Comparison of ENCODE assay signal across 13 cellular contexts in the genomic region with DNA sequence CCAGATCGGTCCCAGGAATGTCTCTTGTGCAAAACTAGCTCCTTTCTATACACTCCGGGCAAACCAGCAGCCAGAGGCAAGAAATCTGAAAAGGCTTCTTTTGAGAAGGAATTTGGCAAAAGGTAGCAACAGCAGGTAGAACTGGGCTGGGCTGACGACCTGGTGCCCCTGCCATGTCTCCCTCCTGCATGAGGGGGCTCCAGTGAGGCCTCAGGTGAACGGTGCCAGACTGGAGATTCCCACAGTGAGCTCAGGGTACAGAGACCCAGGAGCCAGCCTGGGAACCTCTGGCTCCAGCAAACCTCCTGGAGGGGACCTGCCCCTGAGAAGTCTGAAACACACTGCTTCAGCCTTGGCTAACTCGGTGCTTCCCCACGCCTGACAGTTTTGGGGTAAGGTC. TPM values are rescaled to one million over a fixed set of nuclear protein-coding genes. Genes with fewer than 3 reads are reported as not detected.
DNase-seq lines count a peak whose midpoint lies in the region; ATAC-seq and TF ChIP-seq lines count a peak whose summit lies in the region.
"Had no signal": no experiment of that assay in that cellular context is flagged by ENCODE, and none has a peak within 500 bp of the region (broad histone marks: within the 10 kb centered on the region; RNA-seq: fewer than 3 reads in every experiment).

No MANE protein-coding gene starts in this region.

- WGBS in trophoblast cell (ENCODE audit: extremely low coverage, insufficient coverage, insufficient read length) = no CpG with 5 or more reads among the region's 6 CpGs

- no peaks in the 10 kb centered on the region for H3K9me3 Mint-ChIP-seq in chondrocyte (ENCODE audit: low read depth)

- ATAC-seq in HG02571 (IDR thresholded peaks at IDR 0.05; ENCODE audit: unreplicated experiment) = no peak
- ATAC-seq: gastroesophageal sphincter had no signal

- no peak overlapping the region for H3K9ac ChIP-seq in trophoblast cell (ENCODE audit: low read length)

- H3K4ac ChIP-seq in trophoblast cell (ENCODE audit: low read depth, low read length) = no peak overlapping the region

- H3K4me1 ChIP-seq in trophoblast cell (ENCODE audit: control insufficient read depth in 1 of 2, insufficient read depth in 2 of 2, low read length in 2 of 2) (peaks cover 8 to 12% of the 10 kb centered on the region in 2 experiments), vagina (peaks cover 64% of the 10 kb centered on the region)

- no peaks in the 10 kb centered on the region for H3K79me2 ChIP-seq in trophoblast cell (ENCODE audit: control insufficient read depth, insufficient read depth, low read length, poor library complexity)

- intact Hi-C loops in vagina (cut with DNase I) = no loop called here

- no peaks in the 10 kb centered on the region for H3K36me3 Mint-ChIP-seq in chondrocyte (ENCODE audit: low read depth)

- H3K4me2 ChIP-seq in trophoblast cell (ENCODE audit: low read length) = no peak overlapping the region

- H3K79me1 ChIP-seq in trophoblast cell (ENCODE audit: low read length) = peaks cover 1% of the 10 kb centered on the region

- H2AK5ac ChIP-seq in trophoblast cell (ENCODE audit: low read length) = no peak overlapping the region

- no peak overlapping the region for H2AFZ ChIP-seq in trophoblast cell (ENCODE audit: insufficient read depth, low read length, poor library complexity)

- no peak overlapping the region for H2BK12ac ChIP-seq in trophoblast cell (ENCODE audit: low read length)

- TF ChIP-seq CTCF in HL-60 (IDR thresholded peaks at IDR 0.05; ENCODE audit: insufficient read depth, low read length) (no peak), brain microvascular endothelial cell (IDR thresholded peaks at IDR 0.05; ENCODE audit: low read depth, low read length, missing control alignments) (peak; percentile 13), chondrocyte (IDR thresholded peaks at IDR 0.05) (no peak), vagina (IDR thresholded peaks at IDR 0.05) (no peak)

- H3K4me3 ChIP-seq in HL-60 (replicated peaks; ENCODE audit: insufficient read depth, low read length) (no peak overlapping the region), brain microvascular endothelial cell (ENCODE audit: low read depth, low read length) (no peak overlapping the region), trophoblast cell (ENCODE audit: low read depth, low read length) (no peak overlapping the region), vagina (no peak overlapping the region)
- H3K4me3 ChIP-seq: gastroesophageal sphincter had no signal

- H3K18ac ChIP-seq in trophoblast cell (ENCODE audit: low read length) = no peak overlapping the region

- H3K23ac ChIP-seq in trophoblast cell (ENCODE audit: low read length) = no peak overlapping the region

- no peak overlapping the region for H3K4me3 Mint-ChIP-seq in chondrocyte (ENCODE audit: unreplicated experiment)

- H3K27ac ChIP-seq in HL-60 (replicated peaks) (peak overlapping the region; percentile 43), brain microvascular endothelial cell (no peak overlapping the region), trophoblast cell (ENCODE audit: low read depth, low read length) (no peak overlapping the region), vagina (no peak overlapping the region)
- H3K27ac ChIP-seq: 22Rv1 had no signal

- H3K27ac Mint-ChIP-seq in chondrocyte (ENCODE audit: unreplicated experiment) = no peak overlapping the region

- H2BK120ac ChIP-seq in trophoblast cell (ENCODE audit: insufficient read depth, low read length, poor library complexity) = no peak overlapping the region

- H3K9me3 ChIP-seq in trophoblast cell (ENCODE audit: insufficient read depth, low read depth, low read length) = no peaks in the 10 kb centered on the region
- H3K9me3 ChIP-seq in vagina = no peaks in the 10 kb centered on the region
- H3K9me3 ChIP-seq: gastroesophageal sphincter had no signal

- H3K4me1 Mint-ChIP-seq in chondrocyte (ENCODE audit: low read depth) = no peaks in the 10 kb centered on the region

- no peak overlapping the region for H4K12ac ChIP-seq in trophoblast cell (ENCODE audit: low read depth, low read length)

- no peaks in the 10 kb centered on the region for H3K27me3 Mint-ChIP-seq in chondrocyte (ENCODE audit: low read depth)

- H2BK5ac ChIP-seq in trophoblast cell (ENCODE audit: low read depth, low read length, poor library complexity) = no peak overlapping the region

- DNase-seq in DMS 273 (lab: John Stamatoyannopoulos, UW; ENCODE audit: unreplicated experiment) (peak; percentile 21), DMS 273 treated with DMSO at 0.1 percent for 48 hours (lab: John Stamatoyannopoulos, UW) (no peak), HL-60 (ENCODE audit: low read depth in 1 of 2, low spot score in 1 of 2) (no peak), brain microvascular endothelial cell (no peak), trophoblast cell (peak; percentile 87 to 93), chondrocyte (ENCODE audit: low spot score) (no peak), vagina (ENCODE audit: extremely low spot score in 2 of 2) (no peak)
- DNase-seq: activated CD8-positive, alpha-beta memory T cell treated with anti-CD3 and anti-CD28 coated beads, Interleukin-2, amount 50 U/mL, for 48 hours; midbrain; NCI-H446 treated with DMSO at 0.1 percent for 48 hours had no signal

- in situ Hi-C loops in brain microvascular endothelial cell (cut with HindIII; ENCODE audit: low pct_ligation_motif_present, low sequenced_read_pairs) = no loop called here

- no peak overlapping the region for H3K14ac ChIP-seq in trophoblast cell (ENCODE audit: low read length)

- no peaks in the 10 kb centered on the region for H3K36me3 ChIP-seq in brain microvascular endothelial cell (replicated peaks)
- no peaks in the 10 kb centered on the region for H3K36me3 ChIP-seq in trophoblast cell (ENCODE audit: control insufficient read depth in 1 of 2, insufficient read depth in 2 of 2, low read length in 2 of 2)
- H3K36me3 ChIP-seq in vagina = no peaks in the 10 kb centered on the region
- H3K36me3 ChIP-seq: gastroesophageal sphincter had no signal

- no peak for TF ChIP-seq POLR2A in vagina (IDR thresholded peaks at IDR 0.05)

- H4K8ac ChIP-seq in trophoblast cell (ENCODE audit: low read depth, low read length) = no peak overlapping the region

- no peaks in the 10 kb centered on the region for H3K27me3 ChIP-seq in HL-60 (ENCODE audit: insufficient read depth, poor library complexity, severe bottlenecking)
- H3K27me3 ChIP-seq in brain microvascular endothelial cell (replicated peaks) = no peaks in the 10 kb centered on the region
- no peaks in the 10 kb centered on the region for H3K27me3 ChIP-seq in trophoblast cell (ENCODE audit: insufficient read depth, low read length)
- H3K27me3 ChIP-seq in vagina = no peaks in the 10 kb centered on the region
- H3K27me3 ChIP-seq: gastroesophageal sphincter had no signal

- no peak overlapping the region for H4K91ac ChIP-seq in trophoblast cell (ENCODE audit: low read depth, low read length)

RNA-seq across cellular contexts. Expression of a gene that starts 10.8 kb away (rescaled TPM):
- polyA plus RNA-seq in trophoblast cell (2013) = 14.2 and 14.7 TPM in 2 replicates
- total RNA-seq in chondrocyte (27.7 to 31.2 TPM (median 28.2 TPM) in 3 replicates), vagina (49.6 TPM)

Comparison
In these comparisons a context has a peak if more than half of its experiments do, and no peak if none do; other contexts are left out.
1. DNase-seq: peak in DMS 273 (single experiment) and trophoblast cell (2 of 2); none in DMS 273 treated with DMSO at 0.1 percent for 48 hours (single experiment), HL-60 (0 of 2), brain microvascular endothelial cell (single experiment), chondrocyte (single experiment) and vagina (0 of 2).